ENCODE assay signal across 9 cellular contexts in genomic region chr17:31390748-31391495, GRCh38. TPM values are rescaled to one million over a fixed set of nuclear protein-coding genes. Genes with fewer than 3 reads are reported as not detected.
DNase-seq lines count a peak whose midpoint lies in the region; ATAC-seq, FAIRE-seq and TF ChIP-seq lines count a peak whose summit lies in the region.
"Had no signal": no experiment of that assay in that cellular context is flagged by ENCODE, and none has a peak within 500 bp of the region (broad histone marks: within the 10 kb centered on the region; RNA-seq: fewer than 3 reads in every experiment).

No MANE protein-coding gene starts in this region.

- 23 to 58% methylated on average over 9 to 37 of the region's 56 CpGs for WGBS in lower leg skin, 2 donors

- no peaks in the 10 kb centered on the region for H3K36me3 Mint-ChIP-seq in activated T-cell treated with anti-CD3 and anti-CD28 coated beads, Interleukin-2, amount 50 U/mL, for 24 hours (ENCODE audit: low read depth)
- H3K36me3 Mint-ChIP-seq in MCF 10A (ENCODE audit: insufficient read depth, unreplicated experiment) (peaks cover 9% of the 10 kb centered on the region), type B pancreatic cell (no peaks in the 10 kb centered on the region)

- no TSS peak for BruUV-seq in MCF 10A (replicated peaks; lab: Mats Ljungman, UMichigan)

- intact Hi-C loops in MCF 10A (cut with micrococcal nuclease) = no loop called here
- intact Hi-C loops in lower leg skin (cut with DNase I; ENCODE audit: low total_unique reads) = no loop called here

- peak overlapping the region; percentile 57 for H3K4me3 Mint-ChIP-seq in activated T-cell treated with anti-CD3 and anti-CD28 coated beads, Interleukin-2, amount 50 U/mL, for 24 hours
- peak overlapping the region; percentile 39 for H3K4me3 Mint-ChIP-seq in MCF 10A (ENCODE audit: unreplicated experiment)
- peak overlapping the region; percentile 83 for H3K4me3 Mint-ChIP-seq in type B pancreatic cell

- TF ChIP-seq CTCF in MCF 10A (IDR thresholded peaks at IDR 0.05; ENCODE audit: unreplicated experiment) = no peak
- TF ChIP-seq CTCF in lower leg skin (IDR thresholded peaks at IDR 0.05) = no peak
- TF ChIP-seq CTCF in type B pancreatic cell (conservative IDR thresholded peaks at IDR 0.05) = no peak

- no peak overlapping the region for H3K4me3 ChIP-seq in lower leg skin (ENCODE audit: low read depth, poor library complexity, severe bottlenecking)

- POLR2A ChIA-PET in MCF 10A (lab: Yijun Ruan, JAX) = no interaction called here

- no peak for ATAC-seq in HG03571 (IDR thresholded peaks at IDR 0.05; ENCODE audit: unreplicated experiment)
- ATAC-seq: Panc1 had no signal

- DNase-seq in activated T-cell treated with anti-CD3 and anti-CD28 coated beads, Interleukin-2, amount 50 U/mL, for 24 hours = peak; percentile 37
- no peak for DNase-seq in activated T-cell treated with anti-CD3 and anti-CD28 coated beads for 4 hours
- DNase-seq in MCF 10A (ENCODE audit: unreplicated experiment) = no peak
- DNase-seq in lower leg skin (ENCODE audit: low spot score in 2 of 2) = peak; percentile 13 to 84
- DNase-seq in type B pancreatic cell (ENCODE audit: extremely low spot score, unreplicated experiment) = peak; percentile 67
- no peak for DNase-seq in frontal cortex (ENCODE audit: low spot score in 2 of 2)
- DNase-seq in stimulated activated CD4-positive, alpha-beta T cell treated with anti-CD3 and anti-CD28 coated beads, Interleukin-12 subunit alpha, Interleukin-12 subunit beta, amount 100 ng/mL, for 4 hours = no peak

- no peak for FAIRE-seq in frontal cortex (lab: Jason Lieb, UNC)

- H3K4me1 Mint-ChIP-seq in activated T-cell treated with anti-CD3 and anti-CD28 coated beads, Interleukin-2, amount 50 U/mL, for 24 hours (ENCODE audit: low read depth) = peaks cover 10% of the 10 kb centered on the region
- no peaks in the 10 kb centered on the region for H3K4me1 Mint-ChIP-seq in MCF 10A (ENCODE audit: insufficient read depth, unreplicated experiment)
- H3K4me1 Mint-ChIP-seq in type B pancreatic cell (ENCODE audit: unreplicated experiment) = peaks cover 11% of the 10 kb centered on the region

- H3K27ac Mint-ChIP-seq in activated T-cell treated with anti-CD3 and anti-CD28 coated beads, Interleukin-2, amount 50 U/mL, for 24 hours = no peak overlapping the region
- no peak overlapping the region for H3K27ac Mint-ChIP-seq in MCF 10A (ENCODE audit: low read depth, unreplicated experiment)
- peak overlapping the region; percentile 53 for H3K27ac Mint-ChIP-seq in type B pancreatic cell

- CTCF ChIA-PET in MCF 10A (lab: Yijun Ruan, JAX) = no interaction called here

- no peaks in the 10 kb centered on the region for H3K9me3 Mint-ChIP-seq in activated T-cell treated with anti-CD3 and anti-CD28 coated beads, Interleukin-2, amount 50 U/mL, for 24 hours
- no peaks in the 10 kb centered on the region for H3K9me3 Mint-ChIP-seq in MCF 10A (ENCODE audit: unreplicated experiment)
- H3K9me3 Mint-ChIP-seq in type B pancreatic cell = no peaks in the 10 kb centered on the region

- TF ChIP-seq POLR2A in lower leg skin (IDR thresholded peaks at IDR 0.05) = no peak

- peaks cover 52% of the 10 kb centered on the region for H3K27me3 Mint-ChIP-seq in activated T-cell treated with anti-CD3 and anti-CD28 coated beads, Interleukin-2, amount 50 U/mL, for 24 hours
- H3K27me3 Mint-ChIP-seq in MCF 10A (ENCODE audit: insufficient read depth, unreplicated experiment) = peaks cover 12% of the 10 kb centered on the region
- H3K27me3 Mint-ChIP-seq in type B pancreatic cell = peaks cover 58% of the 10 kb centered on the region

RNA-seq across cellular contexts. Expression of gene RAB11FIP4, which starts 0.6 kb away (rescaled TPM):
- total RNA-seq in MCF 10A (2022) = 2.8 and 3.7 TPM in 2 replicates
- total RNA-seq in lower leg skin = 10 to 100 TPM; 27.4 to 62.8 (median 34.1) TPM
- 32.4 and 44.7 TPM in 2 replicates for total RNA-seq in type B pancreatic cell (ENCODE audit: low replicate concordance)
- total RNA-seq in frontal cortex = 48.1 TPM

Comparison
In these comparisons a context has a peak if more than half of its experiments do, and no peak if none do; other contexts are left out.
1. DNase-seq: peak in activated T-cell treated with anti-CD3 and anti-CD28 coated beads, Interleukin-2, amount 50 U/mL, for 24 hours (single experiment), lower leg skin (2 of 2) and type B pancreatic cell (single experiment); none in activated T-cell treated with anti-CD3 and anti-CD28 coated beads for 4 hours (single experiment), MCF 10A (single experiment), frontal cortex (0 of 2) and stimulated activated CD4-positive, alpha-beta T cell treated with anti-CD3 and anti-CD28 coated beads, Interleukin-12 subunit alpha, Interleukin-12 subunit beta, amount 100 ng/mL, for 4 hours (single experiment).
2. Peak in every context shown above with its lines, with median percentiles within 50 percentile points of each other: H3K4me3 Mint-ChIP-seq.